Comparison of ENCODE assay signal across 36 cellular contexts in the genomic region with DNA sequence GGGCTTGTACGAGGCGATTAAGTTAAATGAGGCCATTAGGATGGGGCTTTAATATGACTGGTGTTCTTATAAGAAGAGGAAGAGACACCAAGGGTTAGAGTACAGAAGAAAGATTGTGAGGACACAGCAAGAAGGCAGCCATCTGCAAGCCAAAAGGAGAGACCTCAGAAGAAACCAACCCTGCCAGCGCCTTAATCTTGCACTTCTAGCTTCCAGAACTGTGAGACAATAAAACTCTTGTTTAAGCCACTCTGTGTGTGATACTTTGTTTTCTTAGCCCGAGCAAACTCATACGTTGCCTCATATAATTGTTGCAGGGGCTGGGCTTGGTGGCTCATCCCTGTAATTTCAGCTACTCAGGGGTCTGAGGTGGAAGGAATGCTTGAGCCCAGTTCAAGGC. TPM values are rescaled to one million over a fixed set of nuclear protein-coding genes. Genes with fewer than 3 reads are reported as not detected.
"Had no signal": no experiment of that assay in that cellular context is flagged by ENCODE, and none has a peak within 500 bp of the region (broad histone marks: within the 10 kb centered on the region; RNA-seq: fewer than 3 reads in every experiment).

No MANE protein-coding gene starts in this region.

- H3K4me3 ChIP-seq: adrenal gland, body of pancreas, breast epithelium had no signal

- ATAC-seq: activated naive CD4-positive, alpha-beta T cell treated with anti-CD3 and anti-CD28 coated beads, Interleukin-2, amount 50 U/mL, for 72 hours; activated T-cell treated with anti-CD3 and anti-CD28 coated beads, Interleukin-2, amount 50 U/mL, for 4 hours; activated T-helper 17 cell treated with anti-CD3 and anti-CD28 coated beads, Interleukin-2, amount 50 U/mL, for 72 hours; body of pancreas had no signal

- H3K4me1 ChIP-seq: adrenal gland, body of pancreas, breast epithelium had no signal

- H3K36me3 ChIP-seq: adrenal gland, brain microvascular endothelial cell, breast epithelium had no signal

- DNase-seq: activated B cell treated with CpG ODN at 0.5 μM for 24 hours; activated CD4-positive, alpha-beta memory T cell treated with anti-CD3 and anti-CD28 coated beads for 36 hours; activated CD4-positive, alpha-beta T cell treated with anti-CD3 and anti-CD28 coated beads for 4 hours; activated CD4-positive, alpha-beta T cell treated with anti-CD3 and anti-CD28 coated beads, Interleukin-2, amount 10 ng/mL, durations not matched to agents 24 days and 14 days; activated CD4-positive, alpha-beta T cell treated with anti-CD3 and anti-CD28 coated beads, Interleukin-2, amount 50 U/mL, for 1 hour; activated CD4-positive, alpha-beta T cell treated with anti-CD3 and anti-CD28 coated beads, Interleukin-2, amount 50 U/mL, for 4 hours; activated CD4-positive, CD25-positive, alpha-beta regulatory T cell treated with anti-CD3 and anti-CD28 coated beads, Interleukin-2, amount 50 U/mL, for 72 hours; activated CD8-positive, alpha-beta memory T cell treated with anti-CD3 and anti-CD28 coated beads, Interleukin-2, amount 50 U/mL, for 4 hours; activated CD8-positive, alpha-beta T cell treated with anti-CD3 and anti-CD28 coated beads for 36 hours; activated effector memory CD4-positive, alpha-beta T cell treated with anti-CD3 and anti-CD28 coated beads, Interleukin-2, amount 50 U/mL, for 16 hours; activated gamma-delta T cell treated with Interleukin-2 at 50 U/mL for 16 hours; activated naive CD4-positive, alpha-beta T cell; activated naive CD4-positive, alpha-beta T cell treated with anti-CD3 and anti-CD28 coated beads for 36 hours; activated naive CD4-positive, alpha-beta T cell treated with anti-CD3 and anti-CD28 coated beads, Interleukin-2, amount 50 U/mL, for 16 hours; activated naive CD8-positive, alpha-beta T cell treated with anti-CD3 and anti-CD28 coated beads for 36 hours; activated T-cell treated with anti-CD3 and anti-CD28 coated beads for 4 hours; activated T-cell treated with anti-CD3 and anti-CD28 coated beads, Interleukin-2, amount 50 U/mL, for 1 hour; activated T-cell treated with anti-CD3 and anti-CD28 coated beads, Interleukin-2, amount 50 U/mL, for 4 hours; activated T-cell treated with anti-CD3 and anti-CD28 coated beads, Interleukin-2, amount 50 U/mL, for 72 hours; adrenal gland; amniotic stem cell; aorta; body of pancreas; brain microvascular endothelial cell; central memory CD4-positive, alpha-beta T cell; T-helper 2 cell; T-helper 9 cell had no signal

- FAIRE-seq: astrocyte, TTC549 had no signal

- H3K9me3 ChIP-seq: adrenal gland, body of pancreas, breast epithelium had no signal

- H3K27ac ChIP-seq: adrenal gland, body of pancreas, brain microvascular endothelial cell, breast epithelium, VCaP had no signal

RNA-seq across cellular contexts. Expression of gene RGS8, which starts 46.6 kb away (rescaled TPM):
- total RNA-seq: activated B cell treated with CpG ODN at 0.5 μM for 24 hours; activated CD4-positive, alpha-beta T cell treated with anti-CD3 and anti-CD28 coated beads, Interleukin-2, amount 10 ng/mL, durations not matched to agents 24 days and 14 days; activated CD8-positive, alpha-beta memory T cell treated with anti-CD3 and anti-CD28 coated beads for 36 hours; activated CD8-positive, alpha-beta T cell treated with anti-CD3 and anti-CD28 coated beads for 36 hours; activated naive CD4-positive, alpha-beta T cell treated with anti-CD3 and anti-CD28 coated beads for 36 hours; activated naive CD4-positive, alpha-beta T cell treated with anti-CD3 and anti-CD28 coated beads, Interleukin-2, amount 50 U/mL, for 72 hours; activated naive CD8-positive, alpha-beta T cell treated with anti-CD3 and anti-CD28 coated beads for 36 hours; activated T-cell treated with anti-CD3 and anti-CD28 coated beads, Interleukin-2, amount 50 U/mL, for 4 hours; activated T-helper 1 cell treated with anti-CD3 and anti-CD28 coated beads, Interleukin-12 subunit alpha, Interleukin-12 subunit beta, Interleukin-2, Interleukin-4 antibody, amounts not matched to agents 30 ng/mL and 10 ng/mL and 1 ng/mL, durations not matched to agents 14 hours and 24 hours and 36 hours; body of pancreas; breast epithelium; cardiac septum had no signal
- polyA plus RNA-seq: aorta had no signal
